In genomic region chr14:67410313-67410712, GRCh38 we compare ENCODE assay signal across 23 cellular contexts. TPM values are rescaled to one million over a fixed set of nuclear protein-coding genes. Genes with fewer than 3 reads are reported as not detected.
DNase-seq lines count a peak whose midpoint lies in the region; ATAC-seq and TF ChIP-seq lines count a peak whose summit lies in the region.
"Had no signal": no experiment of that assay in that cellular context is flagged by ENCODE, and none has a peak within 500 bp of the region (broad histone marks: within the 10 kb centered on the region; RNA-seq: fewer than 3 reads in every experiment).

No MANE protein-coding gene starts in this region.

- no peak overlapping the region for H3K4me3 Mint-ChIP-seq in MCF 10A (ENCODE audit: unreplicated experiment)
- H3K4me3 Mint-ChIP-seq: activated CD4-positive, alpha-beta T cell treated with anti-CD3 and anti-CD28 coated beads for 36 hours; naive B cell; type B pancreatic cell had no signal

- H3K36me3 ChIP-seq in mammary epithelial cell (ENCODE audit: insufficient read depth, low read length) (peaks cover 2% of the 10 kb centered on the region), duodenal mucosa (ENCODE audit: control insufficient read depth in 1 of 2, insufficient read depth in 2 of 2, low read length in 2 of 2) (no peaks in the 10 kb centered on the region), mucosa of descending colon (ENCODE audit: low read depth) (no peaks in the 10 kb centered on the region)
- H3K36me3 ChIP-seq: BLaER1, cardiac muscle cell, pancreas had no signal

- 93% methylated on average over 7 of the region's 9 CpGs for WGBS in mammary epithelial cell (ENCODE audit: low coverage, missing lambda C conversion rate)

- H3K9me3 ChIP-seq in mammary epithelial cell (replicated peaks; ENCODE audit: insufficient read depth, low read length) (no peaks in the 10 kb centered on the region), duodenal mucosa (ENCODE audit: control insufficient read depth in 1 of 2, low read length in 2 of 2) (no peaks in the 10 kb centered on the region), mucosa of descending colon (no peaks in the 10 kb centered on the region)
- H3K9me3 ChIP-seq: BLaER1, pancreas had no signal

- no peaks in the 10 kb centered on the region for H3K36me3 Mint-ChIP-seq in MCF 10A (ENCODE audit: insufficient read depth, unreplicated experiment)
- H3K36me3 Mint-ChIP-seq: naive B cell, type B pancreatic cell had no signal

- peaks cover 24% of the 10 kb centered on the region for H3K4me1 Mint-ChIP-seq in MCF 10A (ENCODE audit: insufficient read depth, unreplicated experiment)

- in situ Hi-C loops in mammary epithelial cell (cut with MboI; ENCODE audit: low sequenced_read_pairs in 2 of 2) (loop anchor here in 1 of 2 donors (25.0 kb wide), 1 partner anchor 277 kb away; the partner anchor contains the start of gene RDH11), KBM-7 (cut with MboI; ENCODE audit: low pct_unique_long_range_greater_than_20kb, low sequenced_read_pairs) (no loop called here)

- peak overlapping the region; percentile 49 for H3K27ac ChIP-seq in mammary epithelial cell (ENCODE audit: insufficient read depth, low read depth, low read length)
- H3K27ac ChIP-seq in duodenal mucosa (ENCODE audit: low read depth, low read length), result peak overlapping the region; percentile 58
- H3K27ac ChIP-seq: BLaER1, cardiac muscle cell, dorsolateral prefrontal cortex, pancreas had no signal

- POLR2A ChIA-PET in MCF 10A (lab: Yijun Ruan, JAX), result no interaction called here

- dilution Hi-C loops in mammary epithelial cell (cut with HindIII; ENCODE audit: low sequenced_read_pairs), result no loop called here

- H3K9ac ChIP-seq in mammary epithelial cell (ENCODE audit: insufficient read depth, low read length) (no peak overlapping the region), duodenal mucosa (ENCODE audit: low read depth in 1 of 2, low read length in 2 of 2) (peak overlapping the region; percentile 30 to 80)
- H3K9ac ChIP-seq: BLaER1 had no signal

- no peak overlapping the region for H2AFZ ChIP-seq in mammary epithelial cell (ENCODE audit: low read depth, low read length)

- no peaks in the 10 kb centered on the region for H3K27me3 Mint-ChIP-seq in MCF 10A (ENCODE audit: insufficient read depth, unreplicated experiment)
- H3K27me3 Mint-ChIP-seq: activated CD4-positive, alpha-beta T cell treated with anti-CD3 and anti-CD28 coated beads for 36 hours; type B pancreatic cell had no signal

- no peaks in the 10 kb centered on the region for H3K27me3 ChIP-seq in mammary epithelial cell (ENCODE audit: insufficient read depth, low read length)
- peaks cover 0 to 4% of the 10 kb centered on the region in 2 donors for H3K27me3 ChIP-seq in duodenal mucosa (ENCODE audit: control insufficient read depth in 1 of 2, insufficient read depth in 2 of 2, low read length in 2 of 2)
- H3K27me3 ChIP-seq: BLaER1, pancreas had no signal

- TF ChIP-seq CTCF in mammary epithelial cell (conservative IDR thresholded peaks at IDR 0.05 in 1 of 2, IDR thresholded peaks at IDR 0.05 in 1 of 2; ENCODE audit: extremely low read depth in 1 of 2, insufficient read depth in 1 of 2, low read depth in 1 of 2, low read length in 2 of 2) (no peak), MCF 10A (IDR thresholded peaks at IDR 0.05; ENCODE audit: unreplicated experiment) (no peak), mucosa of descending colon (IDR thresholded peaks at IDR 0.05) (no peak)

- ATAC-seq in mucosa of descending colon (peak; percentile 69), HG03097 (IDR thresholded peaks at IDR 0.05; ENCODE audit: low FRiP score, unreplicated experiment) (no peak), GM21576 (IDR thresholded peaks at IDR 0.05; ENCODE audit: unreplicated experiment) (no peak), HG03175 (IDR thresholded peaks at IDR 0.05; ENCODE audit: unreplicated experiment) (no peak)
- ATAC-seq: activated CD4-positive, alpha-beta T cell treated with anti-CD3 and anti-CD28 coated beads for 36 hours; left ventricle myocardium superior; Panc1; pancreas; stimulated activated naive CD8-positive, alpha-beta T cell treated with anti-CD3 and anti-CD28 coated beads, Interleukin-15, Interleukin-2, amounts not matched to agents 100 U/mL and 50 U/mL, for 24 hours had no signal

- peaks cover 73% of the 10 kb centered on the region for H3K79me2 ChIP-seq in mammary epithelial cell (ENCODE audit: insufficient read depth, low read length)

- BruUV-seq in mammary epithelial cell (replicated peaks; lab: Mats Ljungman, UMichigan), result no TSS peak
- no TSS peak for BruUV-seq in MCF 10A (replicated peaks; lab: Mats Ljungman, UMichigan)

- CTCF ChIA-PET in mammary epithelial cell (lab: Charles Lee; ENCODE audit: low non-redundant PET), result interaction anchor here (0.5 to 1.0 kb wide), 4 partner anchors 25 to 170 kb away, joined by 3 to 5 read pairs (median 4); partner anchors contain the start of gene ATP6V1D
- CTCF ChIA-PET in MCF 10A (lab: Yijun Ruan, JAX), result interaction anchor here (0.8 to 2.9 kb wide), 3 partner anchors 17 to 161 kb away, joined by 3 to 13 read pairs (median 4); no protein-coding TSS in a partner anchor

- H3K4me1 ChIP-seq in mammary epithelial cell (ENCODE audit: insufficient read depth, low read length) (peaks cover 43% of the 10 kb centered on the region), duodenal mucosa (ENCODE audit: control insufficient read depth in 1 of 2, insufficient read depth in 2 of 2, low read length in 2 of 2) (peaks cover 6 to 21% of the 10 kb centered on the region in 2 donors), mucosa of descending colon (ENCODE audit: low read depth) (peaks cover 13% of the 10 kb centered on the region)

- no peak for DNase-seq in mammary epithelial cell
- no peak for DNase-seq in MCF 10A (ENCODE audit: unreplicated experiment)
- DNase-seq in mucosa of descending colon, result peak; percentile 85 to 92 (median 87)
- DNase-seq in KBM-7, result no peak
- DNase-seq: activated CD4-positive, alpha-beta T cell treated with anti-CD3 and anti-CD28 coated beads for 36 hours; activated effector memory CD4-positive, alpha-beta T cell treated with Interleukin-2 at 50 U/mL for 16 hours; dorsolateral prefrontal cortex; left ventricle myocardium superior; naive B cell; NCI-H82; pancreas; stimulated activated CD4-positive, alpha-beta T cell treated with anti-CD3 and anti-CD28 coated beads, Interleukin-1b, Interleukin-23, amount 100 ng/mL, for 48 hours; stimulated activated naive CD8-positive, alpha-beta T cell treated with anti-CD3 and anti-CD28 coated beads, Interleukin-15, Interleukin-2, amounts not matched to agents 100 U/mL and 50 U/mL, for 24 hours; T1000 had no signal

- intact Hi-C loops in mammary epithelial cell (cut with micrococcal nuclease), result loop anchor here (5.0 kb wide), 2 partner anchors 53 to 257 kb away; partner anchors contain the start of gene ATP6V1D
- intact Hi-C loops in MCF 10A (cut with micrococcal nuclease), result no loop called here
- intact Hi-C loops in mucosa of descending colon (cut with DNase I, micrococcal nuclease), result no loop called here

- no peaks in the 10 kb centered on the region for H4K20me1 ChIP-seq in mammary epithelial cell (ENCODE audit: insufficient read depth, low read length)
- H4K20me1 ChIP-seq: BLaER1 had no signal

- H3K4me2 ChIP-seq in mammary epithelial cell (ENCODE audit: insufficient read depth, low read depth, low read length), result peak overlapping the region; percentile 90
- H3K4me2 ChIP-seq: BLaER1 had no signal

- H3K27ac Mint-ChIP-seq in MCF 10A (ENCODE audit: low read depth, unreplicated experiment), result no peak overlapping the region
- H3K27ac Mint-ChIP-seq: activated CD4-positive, alpha-beta T cell treated with anti-CD3 and anti-CD28 coated beads for 36 hours; naive B cell; type B pancreatic cell had no signal

- peak overlapping the region in 2 of 3 experiments; percentile 47 to 58 for H3K4me3 ChIP-seq in mammary epithelial cell (replicated peaks in 1 of 3; ENCODE audit: insufficient read depth in 1 of 3, low read depth in 2 of 3, low read length in 3 of 3)
- H3K4me3 ChIP-seq in duodenal mucosa (ENCODE audit: low read depth in 1 of 2, low read length in 2 of 2), result peak overlapping the region; percentile 31 to 82
- H3K4me3 ChIP-seq in mucosa of descending colon, result no peak overlapping the region
- H3K4me3 ChIP-seq: BLaER1, cardiac muscle cell, dorsolateral prefrontal cortex, pancreas had no signal

- H3K9me3 Mint-ChIP-seq in MCF 10A (ENCODE audit: unreplicated experiment), result no peaks in the 10 kb centered on the region
- H3K9me3 Mint-ChIP-seq: naive B cell, type B pancreatic cell had no signal

RNA-seq across cellular contexts. Expression of gene PLEK2, which starts 1.7 kb away (rescaled TPM):
- total RNA-seq in mammary epithelial cell (100 to 1,000 TPM in 1 of 2 donors, 1 to 10 TPM in 1; 9.8 to 152 TPM), MCF 10A (2022) (22.4 and 39.9 TPM in 2 replicates), mucosa of descending colon (10 to 100 TPM; 15.0 to 41.7 (median 30.8) TPM)
- 156 TPM for polyA plus RNA-seq in mammary epithelial cell
- 138 TPM for polyA minus RNA-seq in mammary epithelial cell
- total RNA-seq: left ventricle myocardium superior, M059J had no signal

RNA-seq across cellular contexts. Expression of gene EIF2S1, which starts 50.2 kb away (rescaled TPM):
- total RNA-seq in mammary epithelial cell, result 100 to 1,000 TPM; 120 to 198 TPM
- 156 TPM for polyA plus RNA-seq in mammary epithelial cell
- 264 TPM for polyA minus RNA-seq in mammary epithelial cell
- 337 and 338 TPM in 2 replicates for total RNA-seq in MCF 10A (2022)
- total RNA-seq in mucosa of descending colon, result 100 to 1,000 TPM in 1 of 3 donors, 10 to 100 TPM in 2; 35.7 to 111 (median 65.8) TPM

RNA-seq across cellular contexts. Expression of gene ATP6V1D, which starts 50.7 kb away (rescaled TPM):
- total RNA-seq in mammary epithelial cell (100 to 1,000 TPM in 1 of 2 donors, 10 to 100 TPM in 1; 87.1 to 124 TPM), MCF 10A (2022) (70.7 and 74.1 TPM in 2 replicates), mucosa of descending colon (10 to 100 TPM; 74.1 to 83.7 (median 81.6) TPM)
- 46.9 TPM for polyA plus RNA-seq in mammary epithelial cell
- 34.1 TPM for polyA minus RNA-seq in mammary epithelial cell

Comparison
In these comparisons a context has a peak if more than half of its experiments do, and no peak if none do; other contexts are left out.
1. DNase-seq: peak in mucosa of descending colon (3 of 3); none in mammary epithelial cell (single experiment), MCF 10A (single experiment) and KBM-7 (single experiment).